Comparison of ENCODE assay signal across 20 cellular contexts in the genomic region with DNA sequence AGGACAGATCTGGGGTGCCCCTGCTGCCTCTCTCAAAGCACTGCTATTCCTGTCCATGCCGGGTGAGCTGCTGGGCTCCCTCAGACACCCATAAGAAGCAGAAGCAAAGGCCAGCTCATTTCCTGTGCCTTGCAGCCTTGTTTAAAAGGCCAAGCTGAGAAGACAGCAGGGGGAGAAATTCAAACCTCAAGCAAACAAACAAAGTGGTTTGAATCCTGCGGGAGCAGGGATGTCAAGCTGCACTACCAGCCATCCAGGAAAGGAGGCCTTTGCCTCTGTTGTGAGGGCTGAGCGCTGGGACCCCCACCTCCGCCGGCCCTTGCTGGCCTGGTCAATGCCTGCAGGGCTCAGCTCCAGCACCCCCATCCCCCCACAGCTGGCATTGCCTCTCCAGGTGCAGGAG.
A peak's percentile ranks its signal among the peaks of the same experiment; 100 is the strongest.
DNase-seq lines count a peak whose midpoint lies in the region; ATAC-seq and TF ChIP-seq lines count a peak whose summit lies in the region.
"Had no signal": no experiment of that assay in that cellular context is flagged by ENCODE, and none has a peak within 500 bp of the region (broad histone marks: within the 10 kb centered on the region; RNA-seq: fewer than 3 reads in every experiment).

No MANE protein-coding gene starts in this region.

- H3K4me2 ChIP-seq in neural cell (ENCODE audit: low read length) = no peak overlapping the region
- no peak overlapping the region for H3K4me2 ChIP-seq in GM23248 (ENCODE audit: unreplicated experiment)

- in situ Hi-C loops in Panc1 (cut with HindIII; ENCODE audit: low pct_unique_long_range_greater_than_20kb, low sequenced_read_pairs) = no loop called here
- in situ Hi-C loops in GM23248 (cut with MboI) = no loop called here

- H3K4me1 ChIP-seq in Panc1 (ENCODE audit: control insufficient read depth, insufficient read depth, low read length) (no peaks in the 10 kb centered on the region), GM23248 (ENCODE audit: insufficient read depth) (no peaks in the 10 kb centered on the region), esophagus squamous epithelium (no peaks in the 10 kb centered on the region)
- H3K4me1 ChIP-seq: ascending aorta had no signal

- no peak overlapping the region for H2AFZ ChIP-seq in neural cell (ENCODE audit: low read depth, low read length)
- no peak overlapping the region for H2AFZ ChIP-seq in GM23248

- no peak for TF ChIP-seq POLR2A in esophagus squamous epithelium (IDR thresholded peaks at IDR 0.05)

- TF ChIP-seq CTCF in Panc1 (IDR thresholded peaks at IDR 0.05) (no peak), neural cell (IDR thresholded peaks at IDR 0.05; ENCODE audit: poor library complexity, severe bottlenecking) (peak; percentile 14), esophagus squamous epithelium (IDR thresholded peaks at IDR 0.05) (no peak)

- POLR2A ChIA-PET in Panc1 (lab: Charles Lee) = no interaction called here

- H3K9ac ChIP-seq in neural cell (ENCODE audit: low read length) (no peak overlapping the region), GM23248 (no peak overlapping the region)

- no peak overlapping the region for H3K27ac ChIP-seq in Panc1 (ENCODE audit: low read length)
- H3K27ac ChIP-seq in neural cell (ENCODE audit: low read length) = no peak overlapping the region
- H3K27ac ChIP-seq in GM23248 = no peak overlapping the region
- H3K27ac ChIP-seq in esophagus squamous epithelium = no peak overlapping the region
- H3K27ac ChIP-seq: ascending aorta had no signal

- H3K36me3 ChIP-seq in Panc1 (ENCODE audit: control insufficient read depth, insufficient read depth, low read length) (no peaks in the 10 kb centered on the region), neural cell (ENCODE audit: insufficient read depth, low read length) (no peaks in the 10 kb centered on the region), GM23248 (ENCODE audit: low read depth) (no peaks in the 10 kb centered on the region), esophagus squamous epithelium (no peaks in the 10 kb centered on the region)
- H3K36me3 ChIP-seq: ascending aorta had no signal

- H3K36me3 Mint-ChIP-seq in activated T-cell treated with anti-CD3 and anti-CD28 coated beads, Interleukin-2, amount 50 U/mL, for 4 hours (ENCODE audit: insufficient read depth) = no peaks in the 10 kb centered on the region
- H3K36me3 Mint-ChIP-seq: activated CD8-positive, alpha-beta memory T cell treated with anti-CD3 and anti-CD28 coated beads, Interleukin-2, amount 10 ng/mL, durations not matched to agents 7 days and 5 days; type B pancreatic cell had no signal

- WGBS in GM23248 (ENCODE audit: low coverage in 1 of 2, low lambda C conversion rate in 2 of 2, missing lambda C conversion rate in 2 of 2), 2 experiments = 11 to 15% methylated on average over 5 of the region's 5 CpGs
- WGBS in esophagus squamous epithelium, 2 donors = 23 to 57% methylated on average over 1 to 5 of the region's 5 CpGs

- H3K4me3 Mint-ChIP-seq in activated T-cell treated with anti-CD3 and anti-CD28 coated beads, Interleukin-2, amount 50 U/mL, for 4 hours = no peak overlapping the region
- H3K4me3 Mint-ChIP-seq: activated CD8-positive, alpha-beta memory T cell treated with anti-CD3 and anti-CD28 coated beads, Interleukin-2, amount 10 ng/mL, durations not matched to agents 7 days and 5 days; B cell; nephron; T-helper 2 cell treated with Interferon-gamma antibody and Interleukin-4, amounts not matched to agents 5 μg/mL and 100 μg/mL, for 36 hours; type B pancreatic cell had no signal

- H3K9me3 Mint-ChIP-seq in activated T-cell treated with anti-CD3 and anti-CD28 coated beads, Interleukin-2, amount 50 U/mL, for 4 hours = no peaks in the 10 kb centered on the region
- H3K9me3 Mint-ChIP-seq: T-helper 2 cell treated with Interferon-gamma antibody and Interleukin-4, amounts not matched to agents 5 μg/mL and 100 μg/mL, for 36 hours; type B pancreatic cell had no signal

- CTCF ChIA-PET in Panc1 (lab: Charles Lee) = no interaction called here

- intact Hi-C loops in Panc1 (cut with micrococcal nuclease; ENCODE audit: unreplicated experiment) (no loop called here), esophagus squamous epithelium (cut with DNase I) (no loop called here)

- no peaks in the 10 kb centered on the region for H3K4me1 Mint-ChIP-seq in activated T-cell treated with anti-CD3 and anti-CD28 coated beads, Interleukin-2, amount 50 U/mL, for 4 hours (ENCODE audit: low read depth)
- H3K4me1 Mint-ChIP-seq: activated CD8-positive, alpha-beta memory T cell treated with anti-CD3 and anti-CD28 coated beads, Interleukin-2, amount 10 ng/mL, durations not matched to agents 7 days and 5 days; B cell; nephron had no signal

- H3K4me3 ChIP-seq in Panc1 (ENCODE audit: low read depth in 2 of 2, low read length in 2 of 2) (no peak overlapping the region), neural cell (ENCODE audit: low read length) (no peak overlapping the region), GM23248 (no peak overlapping the region), esophagus squamous epithelium (no peak overlapping the region)
- H3K4me3 ChIP-seq: ascending aorta had no signal

- TF ChIP-seq EP300 in neural cell (conservative IDR thresholded peaks at IDR 0.05; ENCODE audit: poor library complexity, severe bottlenecking) = no peak

- H3K27me3 ChIP-seq in Panc1 (ENCODE audit: control insufficient read depth, insufficient read depth, low read length) = no peaks in the 10 kb centered on the region; the same call in 1 of the 2 replicates
- no peaks in the 10 kb centered on the region for H3K27me3 ChIP-seq in neural cell (ENCODE audit: insufficient read depth, low read depth, low read length)
- H3K27me3 ChIP-seq in GM23248 (replicated peaks; ENCODE audit: insufficient read depth) = no peaks in the 10 kb centered on the region
- no peaks in the 10 kb centered on the region for H3K27me3 ChIP-seq in esophagus squamous epithelium
- H3K27me3 ChIP-seq: ascending aorta had no signal

- BruUV-seq in Panc1 (replicated peaks; lab: Mats Ljungman, UMichigan) = no TSS peak

- H3K9me3 ChIP-seq in Panc1 (ENCODE audit: control insufficient read depth, insufficient read depth, low read depth, low read length) = no peaks in the 10 kb centered on the region
- H3K9me3 ChIP-seq in neural cell (ENCODE audit: low read length) = peaks cover 5% of the 10 kb centered on the region
- H3K9me3 ChIP-seq in GM23248 (ENCODE audit: low read depth) = no peaks in the 10 kb centered on the region
- H3K9me3 ChIP-seq in esophagus squamous epithelium = no peaks in the 10 kb centered on the region
- H3K9me3 ChIP-seq: ascending aorta had no signal

- TF ChIP-seq RAD21 in neural cell (conservative IDR thresholded peaks at IDR 0.05) = no peak

- H3K79me2 ChIP-seq in neural cell (replicated peaks; ENCODE audit: insufficient read depth, low read length) = no peaks in the 10 kb centered on the region
- H3K79me2 ChIP-seq in GM23248 (ENCODE audit: insufficient read depth) = no peaks in the 10 kb centered on the region

- H3K27me3 Mint-ChIP-seq in activated T-cell treated with anti-CD3 and anti-CD28 coated beads, Interleukin-2, amount 50 U/mL, for 4 hours (ENCODE audit: low read depth) = peaks cover 5% of the 10 kb centered on the region
- H3K27me3 Mint-ChIP-seq: activated CD8-positive, alpha-beta memory T cell treated with anti-CD3 and anti-CD28 coated beads, Interleukin-2, amount 10 ng/mL, durations not matched to agents 7 days and 5 days; B cell; type B pancreatic cell had no signal

- H3F3A ChIP-seq in neural cell (ENCODE audit: insufficient read depth, low read length, poor library complexity, severe bottlenecking) (no peaks in the 10 kb centered on the region), GM23248 (ENCODE audit: insufficient read depth) (no peaks in the 10 kb centered on the region)

- H3K9me2 ChIP-seq in neural cell (ENCODE audit: insufficient read depth, low read length) = no peaks in the 10 kb centered on the region
- H3K9me2 ChIP-seq in GM23248 (ENCODE audit: insufficient read depth) = no peaks in the 10 kb centered on the region

- DNase-seq in HT1080 (ENCODE audit: low read depth) (peak; percentile 18), NCI-H2107 treated with DMSO at 0.1 percent for 48 hours (lab: John Stamatoyannopoulos, UW; ENCODE audit: unreplicated experiment) (peak; percentile 67), Panc1 (ENCODE audit: low read depth, low spot score) (no peak), GM23248 (no peak), esophagus squamous epithelium (lab: John Stamatoyannopoulos, UW) (no peak), NCI-H226 (no peak)
- no peak for DNase-seq in activated T-cell treated with anti-CD3 and anti-CD28 coated beads, Interleukin-2, amount 50 U/mL, for 4 hours
- DNase-seq: activated CD8-positive, alpha-beta memory T cell treated with anti-CD3 and anti-CD28 coated beads, Interleukin-2, amount 10 ng/mL, durations not matched to agents 7 days and 5 days; activated naive CD4-positive, alpha-beta T cell; NCI-H1694; SIG-M5; stimulated activated CD4-positive, alpha-beta T cell treated with anti-CD3 and anti-CD28 coated beads, Interleukin-15, amount 100 ng/mL, for 24 hours; stimulated activated naive CD8-positive, alpha-beta T cell treated with anti-CD3 and anti-CD28 coated beads, Interleukin-15, Interleukin-2, amounts not matched to agents 100 U/mL and 50 U/mL, for 24 hours had no signal

- no peaks in the 10 kb centered on the region for H4K20me1 ChIP-seq in neural cell (ENCODE audit: insufficient read depth)
- H4K20me1 ChIP-seq in GM23248 (ENCODE audit: insufficient read depth) = no peaks in the 10 kb centered on the region

- ATAC-seq in Panc1 = peak; percentile 48
- no peak for ATAC-seq in activated T-cell treated with anti-CD3 and anti-CD28 coated beads, Interleukin-2, amount 50 U/mL, for 4 hours
- ATAC-seq: activated CD4-positive, CD25-positive, alpha-beta regulatory T cell treated with anti-CD3 and anti-CD28 coated beads, Interleukin-2, amount 50 U/mL, for 24 hours; activated CD8-positive, alpha-beta memory T cell treated with anti-CD3 and anti-CD28 coated beads, Interleukin-2, amount 10 ng/mL, durations not matched to agents 7 days and 5 days; stimulated activated naive CD8-positive, alpha-beta T cell treated with anti-CD3 and anti-CD28 coated beads, Interleukin-15, Interleukin-2, amounts not matched to agents 100 U/mL and 50 U/mL, for 24 hours had no signal

TF ChIP-seq in neural cell, 6 proteins besides CTCF, POLR2A, EP300 and RAD21:
- TF ChIP-seq SMC3 (conservative IDR thresholded peaks at IDR 0.05; ENCODE audit: poor library complexity) (no peak), POLR2AphosphoS5 (IDR thresholded peaks at IDR 0.05) (peak; percentile 53)

Comparison
In these comparisons a context has a peak if more than half of its experiments do, and no peak if none do; other contexts are left out.
1. DNase-seq: peak in HT1080 (single experiment) and NCI-H2107 treated with DMSO at 0.1 percent for 48 hours (single experiment); none in Panc1 (single experiment), activated T-cell treated with anti-CD3 and anti-CD28 coated beads, Interleukin-2, amount 50 U/mL, for 4 hours (single experiment), GM23248 (single experiment), esophagus squamous epithelium (single experiment) and NCI-H226 (single experiment).